Comparison of ENCODE assay signal across 17 cellular contexts in the genomic region with DNA sequence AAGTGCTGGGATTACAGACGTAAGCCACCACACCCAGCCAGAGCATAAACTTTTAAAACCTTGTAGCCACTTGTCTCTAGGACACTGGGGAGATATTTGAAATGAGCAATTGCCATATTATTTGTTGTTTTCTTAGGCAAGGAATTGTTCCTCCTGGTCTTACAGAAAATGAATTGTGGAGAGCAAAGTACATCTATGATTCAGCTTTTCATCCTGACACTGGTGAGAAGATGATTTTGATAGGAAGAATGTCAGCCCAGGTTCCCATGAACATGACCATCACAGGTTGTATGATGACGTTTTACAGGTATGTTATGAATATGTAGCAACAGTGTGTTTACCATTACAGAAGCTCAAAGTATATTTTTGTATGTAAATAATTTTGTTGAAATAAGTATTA.
"Had no signal": no experiment of that assay in that cellular context is flagged by ENCODE, and none has a peak within 500 bp of the region (broad histone marks: within the 10 kb centered on the region; RNA-seq: fewer than 3 reads in every experiment).

No MANE protein-coding gene starts in this region.

- H3K4me2 ChIP-seq: hepatocyte had no signal

- ATAC-seq: effector memory CD8-positive, alpha-beta T cell; lower lobe of right lung; stimulated activated naive B cell treated with anti-CD40 and anti-IgM and Interleukin-4, amounts not matched to agents 10 μg/mL and 1 μg/mL and 100 μg/mL, for 72 hours had no signal

- H3K4me3 Mint-ChIP-seq: effector memory CD8-positive, alpha-beta T cell; nephron; stimulated activated naive B cell treated with anti-CD40 and anti-IgM and Interleukin-4, amounts not matched to agents 10 μg/mL and 1 μg/mL and 100 μg/mL, for 72 hours had no signal

- H3K79me2 ChIP-seq: parathyroid adenoma had no signal

- H3K27ac ChIP-seq: hepatocyte, lower lobe of right lung, parathyroid adenoma, sigmoid colon, SJSA1, spleen, thoracic aorta, upper lobe of left lung had no signal

- H3K27me3 ChIP-seq: hepatocyte, sigmoid colon, SJSA1, spleen, upper lobe of left lung had no signal

- DNase-seq: activated CD4-positive, alpha-beta T cell treated with anti-CD3 and anti-CD28 coated beads, Interleukin-2, amount 50 U/mL, for 4 hours; activated CD4-positive, CD25-positive, alpha-beta regulatory T cell; activated effector memory CD4-positive, alpha-beta T cell treated with anti-CD3 and anti-CD28 coated beads, Interleukin-2, amount 50 U/mL, for 16 hours; activated T-cell treated with anti-CD3 and anti-CD28 coated beads, Interleukin-2, amount 50 U/mL, for 48 hours; effector memory CD8-positive, alpha-beta T cell; foreskin fibroblast; lower lobe of right lung; sigmoid colon; spleen; stimulated activated CD4-positive, alpha-beta T cell treated with anti-CD3 and anti-CD28 coated beads, Interleukin-4, amount 100 ng/mL, for 4 hours; stimulated activated naive B cell treated with anti-CD40 and anti-IgM and Interleukin-4, amounts not matched to agents 10 μg/mL and 1 μg/mL and 100 μg/mL, for 72 hours; upper lobe of left lung had no signal

- H3K9me3 ChIP-seq: lower lobe of right lung, sigmoid colon, SJSA1, spleen, thoracic aorta, upper lobe of left lung had no signal

- H3K9me3 Mint-ChIP-seq: effector memory CD8-positive, alpha-beta T cell; nephron; stimulated activated naive B cell treated with anti-CD40 and anti-IgM and Interleukin-4, amounts not matched to agents 10 μg/mL and 1 μg/mL and 100 μg/mL, for 72 hours had no signal

- H3K4me1 ChIP-seq: lower lobe of right lung, parathyroid adenoma, sigmoid colon, SJSA1, upper lobe of left lung had no signal

- H3K27me3 Mint-ChIP-seq: effector memory CD8-positive, alpha-beta T cell; stimulated activated naive B cell treated with anti-CD40 and anti-IgM and Interleukin-4, amounts not matched to agents 10 μg/mL and 1 μg/mL and 100 μg/mL, for 72 hours had no signal

- H3K9ac ChIP-seq: parathyroid adenoma had no signal

- H3K27ac Mint-ChIP-seq: effector memory CD8-positive, alpha-beta T cell; nephron; stimulated activated naive B cell treated with anti-CD40 and anti-IgM and Interleukin-4, amounts not matched to agents 10 μg/mL and 1 μg/mL and 100 μg/mL, for 72 hours had no signal

- H2AFZ ChIP-seq: hepatocyte, parathyroid adenoma had no signal

- H3K4me1 Mint-ChIP-seq: nephron; stimulated activated naive B cell treated with anti-CD40 and anti-IgM and Interleukin-4, amounts not matched to agents 10 μg/mL and 1 μg/mL and 100 μg/mL, for 72 hours had no signal

- H3K4me3 ChIP-seq: hepatocyte, lower lobe of right lung, sigmoid colon, SJSA1, spleen, thoracic aorta, upper lobe of left lung had no signal
